Comparison of ENCODE assay signal across 8 cellular contexts in the genomic region with DNA sequence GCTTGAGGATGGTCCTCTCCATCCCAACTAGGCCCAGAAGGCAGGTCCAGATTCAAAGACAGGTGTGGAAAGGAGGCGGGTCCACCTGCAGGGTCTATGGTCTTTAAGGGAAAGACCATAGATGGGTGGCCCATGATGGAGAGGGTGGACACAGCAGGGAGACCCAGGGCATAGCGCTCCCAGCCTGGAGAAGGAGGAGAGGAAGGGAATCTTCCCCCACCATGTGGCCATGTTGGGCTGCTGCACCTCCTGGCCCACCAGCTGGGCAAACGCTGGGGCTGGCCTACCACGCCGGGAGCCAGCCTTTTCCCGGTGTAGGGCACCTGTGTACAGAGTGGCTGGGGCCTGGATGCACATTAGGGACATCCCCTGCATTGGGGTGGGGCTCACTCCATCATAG.
A peak's percentile ranks its signal among the peaks of the same experiment; 100 is the strongest.
DNase-seq lines count a peak whose midpoint lies in the region; ATAC-seq and TF ChIP-seq lines count a peak whose summit lies in the region.

No MANE protein-coding gene starts in this region.

- no peak overlapping the region for H3K18ac ChIP-seq in IMR-90 (ENCODE audit: low read depth, low read length)

- intact Hi-C loops in IMR-90 (cut with micrococcal nuclease), result loop anchor here (2.0 to 5.0 kb wide), 4 partner anchors 264 to 886 kb away; no protein-coding TSS in a partner anchor
- intact Hi-C loops in left lung (cut with DNase I), result no loop called here

- H4K8ac ChIP-seq in IMR-90 (ENCODE audit: low read depth in 2 of 2, low read length in 2 of 2), result no peak overlapping the region

- no peak overlapping the region for H2AK5ac ChIP-seq in IMR-90 (ENCODE audit: low read depth, low read length)

- peaks cover 15% of the 10 kb centered on the region for H3K4me1 Mint-ChIP-seq in brain
- H3K4me1 Mint-ChIP-seq in T-helper 2 cell treated with Interferon-gamma antibody and Interleukin-4, amounts not matched to agents 5 μg/mL and 100 μg/mL, for 36 hours (ENCODE audit: low read depth), result no peaks in the 10 kb centered on the region

- H3K23ac ChIP-seq in IMR-90 (ENCODE audit: low read depth, low read length), result no peak overlapping the region

- H3K4me1 ChIP-seq in IMR-90 (ENCODE audit: control insufficient read depth, insufficient read depth, low read length), result no peaks in the 10 kb centered on the region
- H3K4me1 ChIP-seq in left lung, result no peaks in the 10 kb centered on the region

- dilution Hi-C loops in IMR-90 (cut with HindIII; ENCODE audit: low sequenced_read_pairs, unreplicated experiment), result no loop called here

- no peaks in the 10 kb centered on the region for H3K9me3 ChIP-seq in IMR-90 (ENCODE audit: control insufficient read depth, insufficient read depth, low read length)
- no peaks in the 10 kb centered on the region for H3K9me3 ChIP-seq in left lung

- no peak overlapping the region for H2BK120ac ChIP-seq in IMR-90 (ENCODE audit: low read depth, low read length)

- in situ Hi-C loops in IMR-90 (cut with MboI; ENCODE audit: low sequenced_read_pairs), result no loop called here

- no peak for TF ChIP-seq POLR2A in IMR-90 (IDR thresholded peaks at IDR 0.05; ENCODE audit: low read depth, low read length)

- H3K4ac ChIP-seq in IMR-90 (ENCODE audit: low read depth, low read length), result no peak overlapping the region

- BruUV-seq in IMR-90 (replicated peaks; lab: Mats Ljungman, UMichigan), result no TSS peak

- no peak overlapping the region for H3K27ac ChIP-seq in IMR-90 (ENCODE audit: insufficient read depth, low read length)
- no peak overlapping the region for H3K27ac ChIP-seq in left lung

- no peak overlapping the region for H3K56ac ChIP-seq in IMR-90 (ENCODE audit: extremely low read depth, insufficient read depth, low read length)

- H3K27me3 ChIP-seq in IMR-90 (ENCODE audit: control insufficient read depth, insufficient read depth, low read length) (peaks cover 26% of the 10 kb centered on the region; the same call in 1 of the 2 replicates), left lung (peaks cover 0 to 3% of the 10 kb centered on the region in 2 donors)

- no peak overlapping the region for H2AFZ ChIP-seq in IMR-90 (replicated peaks; ENCODE audit: low read length, poor library complexity)

- H2BK15ac ChIP-seq in IMR-90 (ENCODE audit: low read depth, low read length), result no peak overlapping the region

- H3K36me3 Mint-ChIP-seq in brain, result no peaks in the 10 kb centered on the region
- no peaks in the 10 kb centered on the region for H3K36me3 Mint-ChIP-seq in T-helper 2 cell treated with Interferon-gamma antibody and Interleukin-4, amounts not matched to agents 5 μg/mL and 100 μg/mL, for 36 hours (ENCODE audit: low read depth)
- no peaks in the 10 kb centered on the region for H3K36me3 Mint-ChIP-seq in activated naive CD4-positive, alpha-beta T cell treated with anti-CD3 and anti-CD28 coated beads, Interleukin-2, amount 50 U/mL, for 72 hours

- DNase-seq in CD1c-positive myeloid dendritic cell (ENCODE audit: extremely low spot score) (peak; percentile 30), IMR-90 (peak; percentile 18), left lung (peak; percentile 39 to 78)
- no peak for DNase-seq in T-helper 2 cell treated with Interferon-gamma antibody and Interleukin-4, amounts not matched to agents 5 μg/mL and 100 μg/mL, for 36 hours (ENCODE audit: low spot score)
- no peak for DNase-seq in activated effector memory CD4-positive, alpha-beta T cell treated with anti-CD3 and anti-CD28 coated beads, Interleukin-2, amount 50 U/mL, for 16 hours
- DNase-seq in stimulated activated CD4-positive, alpha-beta T cell treated with anti-CD3 and anti-CD28 coated beads, Interleukin-4, amount 100 ng/mL, for 24 hours, result no peak
- no peak for DNase-seq in activated naive CD4-positive, alpha-beta T cell treated with anti-CD3 and anti-CD28 coated beads, Interleukin-2, amount 50 U/mL, for 72 hours (ENCODE audit: low spot score in 2 of 2)

- CTCF ChIA-PET in IMR-90 (lab: Yijun Ruan, JAX), result interaction anchor here (1.2 kb wide), 1 partner anchor 831 kb away, joined by 3 read pairs; no protein-coding TSS in a partner anchor

- peaks cover 9 to 19% (median 17%) of the 10 kb centered on the region in 5 experiments for H3K9me3 Mint-ChIP-seq in brain
- no peaks in the 10 kb centered on the region for H3K9me3 Mint-ChIP-seq in T-helper 2 cell treated with Interferon-gamma antibody and Interleukin-4, amounts not matched to agents 5 μg/mL and 100 μg/mL, for 36 hours
- H3K9me3 Mint-ChIP-seq in activated naive CD4-positive, alpha-beta T cell treated with anti-CD3 and anti-CD28 coated beads, Interleukin-2, amount 50 U/mL, for 72 hours, result peaks cover 0 to 6% of the 10 kb centered on the region in 2 donors

- H2BK5ac ChIP-seq in IMR-90 (ENCODE audit: low read depth, low read length, poor library complexity, severe bottlenecking), result no peak overlapping the region

- no peak overlapping the region for H4K91ac ChIP-seq in IMR-90 (ENCODE audit: insufficient read depth, low read depth, low read length)

- H3K36me3 ChIP-seq in IMR-90 (ENCODE audit: control insufficient read depth, insufficient read depth, low read length) (no peaks in the 10 kb centered on the region), left lung (no peaks in the 10 kb centered on the region)

- ATAC-seq in IMR-90 (ENCODE audit: low read depth) (peak; percentile 83), left lung (peak; percentile 88)
- no peak for ATAC-seq in activated naive CD4-positive, alpha-beta T cell treated with anti-CD3 and anti-CD28 coated beads, Interleukin-2, amount 50 U/mL, for 72 hours

- TF ChIP-seq CTCF in IMR-90 (conservative IDR thresholded peaks at IDR 0.05; ENCODE audit: low read depth, low read length) (peak; percentile 47), brain (conservative IDR thresholded peaks at IDR 0.05) (peak; percentile 60 to 76), left lung (IDR thresholded peaks at IDR 0.05) (peak; percentile 66)

- H4K20me1 ChIP-seq in IMR-90 (ENCODE audit: insufficient read depth, low read length), result no peaks in the 10 kb centered on the region

- WGBS in IMR-90 (ENCODE audit: extremely low coverage in 2 of 2, insufficient read length in 1 of 2), 2 experiments, result 60% methylated on average over 1 of the region's 6 CpGs; no CpG with 5 or more reads in 1 of the 2 experiments

- no peak overlapping the region for H3K4me3 ChIP-seq in IMR-90 (ENCODE audit: insufficient read depth, low read depth, low read length)
- H3K4me3 ChIP-seq in left lung, result no peak overlapping the region

- H3K9ac ChIP-seq in IMR-90 (ENCODE audit: low read depth, low read length), result no peak overlapping the region

- peak overlapping the region in 1 of 5 experiments; percentile 56 for H3K27ac Mint-ChIP-seq in brain
- H3K27ac Mint-ChIP-seq in T-helper 2 cell treated with Interferon-gamma antibody and Interleukin-4, amounts not matched to agents 5 μg/mL and 100 μg/mL, for 36 hours, result no peak overlapping the region
- H3K27ac Mint-ChIP-seq in activated naive CD4-positive, alpha-beta T cell treated with anti-CD3 and anti-CD28 coated beads, Interleukin-2, amount 50 U/mL, for 72 hours, result no peak overlapping the region

- no peak overlapping the region for H3K4me2 ChIP-seq in IMR-90 (ENCODE audit: low read depth, low read length)

- TF ChIP-seq RAD21 in IMR-90 (IDR thresholded peaks at IDR 0.05; ENCODE audit: low read length), result peak; percentile 63

- H4K5ac ChIP-seq in IMR-90 (ENCODE audit: low read depth, low read length), result no peak overlapping the region

- H3K9me1 ChIP-seq in IMR-90 (ENCODE audit: insufficient read depth, low read length), result no peaks in the 10 kb centered on the region

- POLR2A ChIA-PET in IMR-90 (lab: Charles Lee; ENCODE audit: unreplicated experiment), result no interaction called here

- H3K79me1 ChIP-seq in IMR-90 (ENCODE audit: low read depth in 1 of 2, low read length in 2 of 2), result no peaks in the 10 kb centered on the region

- no peak overlapping the region for H2AK9ac ChIP-seq in IMR-90 (replicated peaks; ENCODE audit: low read depth, low read length, poor library complexity)

- H2BK20ac ChIP-seq in IMR-90 (ENCODE audit: low read depth, low read length), result no peak overlapping the region

- H3K14ac ChIP-seq in IMR-90 (replicated peaks; ENCODE audit: low read depth, low read length), result no peak overlapping the region

- H3K4me3 Mint-ChIP-seq in brain, result no peak overlapping the region
- H3K4me3 Mint-ChIP-seq in T-helper 2 cell treated with Interferon-gamma antibody and Interleukin-4, amounts not matched to agents 5 μg/mL and 100 μg/mL, for 36 hours, result no peak overlapping the region

- peaks cover 20% of the 10 kb centered on the region for H3K27me3 Mint-ChIP-seq in brain
- peaks cover 24% of the 10 kb centered on the region for H3K27me3 Mint-ChIP-seq in T-helper 2 cell treated with Interferon-gamma antibody and Interleukin-4, amounts not matched to agents 5 μg/mL and 100 μg/mL, for 36 hours (ENCODE audit: low read depth)

TF ChIP-seq in IMR-90, 13 proteins besides CTCF, POLR2A, EP300 and RAD21:
- TF ChIP-seq RCOR1 (IDR thresholded peaks at IDR 0.05; ENCODE audit: insufficient replicate concordance, low read length), result no peak
- peak; percentile 50 for TF ChIP-seq SMC3 (IDR thresholded peaks at IDR 0.05; ENCODE audit: low read depth, low read length)
- no peak for TF ChIP-seq MAZ (IDR thresholded peaks at IDR 0.05; ENCODE audit: borderline replicate concordance, low read depth, low read length)

Comparison
In these comparisons a context has a peak if more than half of its experiments do, and no peak if none do; other contexts are left out.
1. DNase-seq: peak in CD1c-positive myeloid dendritic cell (single experiment), IMR-90 (single experiment) and left lung (2 of 2); none in T-helper 2 cell treated with Interferon-gamma antibody and Interleukin-4, amounts not matched to agents 5 μg/mL and 100 μg/mL, for 36 hours (single experiment), activated effector memory CD4-positive, alpha-beta T cell treated with anti-CD3 and anti-CD28 coated beads, Interleukin-2, amount 50 U/mL, for 16 hours (single experiment), stimulated activated CD4-positive, alpha-beta T cell treated with anti-CD3 and anti-CD28 coated beads, Interleukin-4, amount 100 ng/mL, for 24 hours (single experiment) and activated naive CD4-positive, alpha-beta T cell treated with anti-CD3 and anti-CD28 coated beads, Interleukin-2, amount 50 U/mL, for 72 hours (0 of 2).
2. ATAC-seq: peak in IMR-90 (single experiment) and left lung (single experiment); none in activated naive CD4-positive, alpha-beta T cell treated with anti-CD3 and anti-CD28 coated beads, Interleukin-2, amount 50 U/mL, for 72 hours (0 of 2).
3. Peak in every context shown above with its lines, with median percentiles within 50 percentile points of each other: CTCF ChIP-seq.